7 cellular contexts compared by ENCODE assay signal in genomic region chr4:37453361-37454262, GRCh38.
DNase-seq lines count a peak whose midpoint lies in the region; ATAC-seq and TF ChIP-seq lines count a peak whose summit lies in the region.

No MANE protein-coding gene starts in this region.

- peaks cover 61% of the 10 kb centered on the region for H3K27me3 Mint-ChIP-seq in nephron (ENCODE audit: low read depth)

- H3K27ac ChIP-seq in foreskin keratinocyte = no peak overlapping the region
- peak overlapping the region; percentile 14 for H3K27ac ChIP-seq in substantia nigra (ENCODE audit: low read depth, low read length, poor library complexity, severe bottlenecking)

- H3K9me3 Mint-ChIP-seq in nephron = no peaks in the 10 kb centered on the region

- TF ChIP-seq CTCF in foreskin keratinocyte (conservative IDR thresholded peaks at IDR 0.05) (no peak), nephron (IDR thresholded peaks at IDR 0.05; ENCODE audit: unreplicated experiment in 3 of 3) (no peak)

- peak; percentile 52 for DNase-seq in NCI-H69 (lab: John Stamatoyannopoulos, UW)
- peak; percentile 1 for DNase-seq in activated T-helper 9 cell treated with anti-CD3 and anti-CD28 coated beads, Interleukin-2, amount 50 U/mL, for 16 hours (ENCODE audit: low read depth)
- peak in 1 of 2 donors; percentile 42 for DNase-seq in foreskin keratinocyte
- peak in 47 of 49 donors; percentile 18 to 85 (median 63) for DNase-seq in substantia nigra (lab: John Stamatoyannopoulos, UW)

- peak overlapping the region; percentile 83 to 92 (median 86) for H3K4me3 Mint-ChIP-seq in nephron

- H3K36me3 Mint-ChIP-seq in nephron (ENCODE audit: low read depth) = no peaks in the 10 kb centered on the region

- peak overlapping the region; percentile 18 to 88 (median 85) for H3K27ac Mint-ChIP-seq in nephron

- ATAC-seq in GM18868 (IDR thresholded peaks at IDR 0.05; ENCODE audit: unreplicated experiment) = peak; percentile 81
- peak; percentile 74 for ATAC-seq in HG02981 (IDR thresholded peaks at IDR 0.05; ENCODE audit: unreplicated experiment)
- peak; percentile 95 for ATAC-seq in foreskin keratinocyte

- H3K27me3 ChIP-seq in foreskin keratinocyte = peaks cover 73% of the 10 kb centered on the region

- peaks cover 10% of the 10 kb centered on the region for H3K4me1 Mint-ChIP-seq in nephron

- peaks cover 5% of the 10 kb centered on the region for H3K4me1 ChIP-seq in foreskin keratinocyte
